Comparison of ENCODE assay signal across 8 cellular contexts in the genomic region with DNA sequence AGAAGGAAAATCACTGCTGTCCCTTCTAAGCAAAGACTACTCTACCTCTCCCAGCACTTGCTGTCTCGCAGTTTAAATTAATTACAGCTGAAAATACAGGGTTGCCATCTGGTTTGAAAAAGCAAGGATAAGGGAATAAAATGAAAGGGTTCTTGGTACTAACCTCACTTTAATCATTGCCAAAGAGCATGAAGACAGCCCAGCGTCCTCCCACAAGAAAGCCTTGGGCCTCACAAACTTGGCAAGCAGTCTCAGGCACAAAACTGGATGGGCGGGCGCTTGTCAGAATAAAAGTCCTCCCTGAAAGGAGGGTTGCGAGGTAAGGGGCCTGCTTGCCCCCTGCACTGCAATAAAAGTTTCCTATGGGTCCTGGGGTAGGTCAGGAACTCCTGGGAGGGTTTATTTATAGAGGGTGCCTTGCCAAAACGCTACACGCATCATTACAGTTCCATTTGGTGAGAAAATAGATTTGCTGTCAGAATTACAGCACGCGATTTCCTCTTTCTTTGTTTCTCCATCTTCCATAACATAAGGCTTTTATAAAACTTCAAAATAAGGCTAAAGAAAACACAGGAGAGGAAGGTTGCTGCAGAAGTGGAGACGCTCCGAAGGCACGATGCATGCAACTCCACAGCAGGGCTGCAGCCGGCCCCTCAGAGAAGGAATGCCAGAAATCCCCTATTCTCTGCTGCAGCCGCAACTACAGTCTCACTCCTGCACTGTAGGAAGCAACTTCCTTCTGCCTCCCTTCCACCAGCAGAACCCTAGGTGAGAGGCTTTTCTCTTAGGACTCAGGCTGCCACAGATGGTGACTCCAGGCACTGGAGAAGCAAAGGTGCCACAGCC.
A peak's percentile ranks its signal among the peaks of the same experiment; 100 is the strongest.
DNase-seq lines count a peak whose midpoint lies in the region; ATAC-seq and TF ChIP-seq lines count a peak whose summit lies in the region.

No MANE protein-coding gene starts in this region.

- DNase-seq in A673 (ENCODE audit: low spot score), result peak; percentile 90
- DNase-seq in NOMO-1 (lab: John Stamatoyannopoulos, UW; ENCODE audit: unreplicated experiment in 2 of 2), result peak; percentile 14 to 26
- no peak for DNase-seq in chondrocyte (ENCODE audit: low spot score)
- DNase-seq in PC-3, result no peak

- H3K27me3 Mint-ChIP-seq in chondrocyte (ENCODE audit: low read depth), result no peaks in the 10 kb centered on the region
- no peaks in the 10 kb centered on the region for H3K27me3 Mint-ChIP-seq in stimulated activated naive CD8-positive, alpha-beta T cell treated with anti-CD3 and anti-CD28 coated beads, Interleukin-15, Interleukin-2, amounts not matched to agents 100 ng/mL and 50 ng/mL, for 24 hours

- H3K36me3 Mint-ChIP-seq in chondrocyte (ENCODE audit: low read depth), result peaks cover 20% of the 10 kb centered on the region
- H3K36me3 Mint-ChIP-seq in stimulated activated naive CD8-positive, alpha-beta T cell treated with anti-CD3 and anti-CD28 coated beads, Interleukin-15, Interleukin-2, amounts not matched to agents 100 ng/mL and 50 ng/mL, for 24 hours (ENCODE audit: low read depth), result peaks cover 12% of the 10 kb centered on the region

- peak overlapping the region; percentile 42 for H3K4me3 ChIP-seq in A673 (ENCODE audit: low read depth, low read length, poor library complexity, severe bottlenecking)
- H3K4me3 ChIP-seq in PC-3 (ENCODE audit: low read length), result no peak overlapping the region

- H3K27ac ChIP-seq in A673 (ENCODE audit: low read depth, low read length, poor library complexity, severe bottlenecking) (peak overlapping the region; percentile 77), layer of hippocampus (ENCODE audit: low read depth, low read length) (peak overlapping the region; percentile 93), PC-3 (ENCODE audit: low read length) (no peak overlapping the region)

- no peak overlapping the region for H2AFZ ChIP-seq in PC-3 (ENCODE audit: low read length)

- H3K27me3 ChIP-seq in A673 (replicated peaks; ENCODE audit: insufficient read depth, low read depth, low read length, poor library complexity), result no peaks in the 10 kb centered on the region
- H3K27me3 ChIP-seq in layer of hippocampus (ENCODE audit: control insufficient read depth, insufficient read depth, low read length), result no peaks in the 10 kb centered on the region
- no peaks in the 10 kb centered on the region for H3K27me3 ChIP-seq in PC-3 (ENCODE audit: low read length)

- H3K9ac ChIP-seq in PC-3 (ENCODE audit: low read length), result no peak overlapping the region

- peak overlapping the region; percentile 91 for H3K27ac Mint-ChIP-seq in chondrocyte (ENCODE audit: unreplicated experiment)
- H3K27ac Mint-ChIP-seq in stimulated activated naive CD8-positive, alpha-beta T cell treated with anti-CD3 and anti-CD28 coated beads, Interleukin-15, Interleukin-2, amounts not matched to agents 100 ng/mL and 50 ng/mL, for 24 hours, result no peak overlapping the region

- H4K20me1 ChIP-seq in PC-3 (ENCODE audit: low read length), result peaks cover 26% of the 10 kb centered on the region; the same call in 1 of the 2 replicates

- no peak overlapping the region for H3K4me2 ChIP-seq in PC-3 (ENCODE audit: low read length)

- BruUV-seq in A673 (replicated peaks; lab: Mats Ljungman, UMichigan) (no TSS peak), PC-3 (replicated peaks; lab: Mats Ljungman, UMichigan) (no TSS peak)

- ATAC-seq in GM19395 (IDR thresholded peaks at IDR 0.05; ENCODE audit: unreplicated experiment) (peak; percentile 50), GM18511 (IDR thresholded peaks at IDR 0.05; ENCODE audit: unreplicated experiment) (no peak), PC-3 (no peak)

- POLR2A ChIA-PET in A673 (lab: Charles Lee; ENCODE audit: low non-redundant PET), result no interaction called here
- POLR2A ChIA-PET in PC-3 (lab: Charles Lee; ENCODE audit: unreplicated experiment), result no interaction called here

- no peaks in the 10 kb centered on the region for H3K9me3 ChIP-seq in A673 (ENCODE audit: low read depth, low read length, poor library complexity, severe bottlenecking)
- no peaks in the 10 kb centered on the region for H3K9me3 ChIP-seq in PC-3 (ENCODE audit: low read length)

- TF ChIP-seq CTCF in A673 (conservative IDR thresholded peaks at IDR 0.05; ENCODE audit: low read depth, low read length), result no peak
- no peak for TF ChIP-seq CTCF in chondrocyte (IDR thresholded peaks at IDR 0.05)
- TF ChIP-seq CTCF in PC-3 (conservative IDR thresholded peaks at IDR 0.05; ENCODE audit: low read depth, low read length), result no peak

- H3K9me3 Mint-ChIP-seq in chondrocyte (ENCODE audit: low read depth), result no peaks in the 10 kb centered on the region
- H3K9me3 Mint-ChIP-seq in stimulated activated naive CD8-positive, alpha-beta T cell treated with anti-CD3 and anti-CD28 coated beads, Interleukin-15, Interleukin-2, amounts not matched to agents 100 ng/mL and 50 ng/mL, for 24 hours, result no peaks in the 10 kb centered on the region

- H3K4me1 Mint-ChIP-seq in chondrocyte (ENCODE audit: low read depth), result peaks cover 90% of the 10 kb centered on the region
- peaks cover 60% of the 10 kb centered on the region for H3K4me1 Mint-ChIP-seq in stimulated activated naive CD8-positive, alpha-beta T cell treated with anti-CD3 and anti-CD28 coated beads, Interleukin-15, Interleukin-2, amounts not matched to agents 100 ng/mL and 50 ng/mL, for 24 hours (ENCODE audit: low read depth)

- no peaks in the 10 kb centered on the region for H3F3A ChIP-seq in PC-3 (ENCODE audit: low read length, unreplicated experiment)

- intact Hi-C loops in A673 (cut with micrococcal nuclease; ENCODE audit: unreplicated experiment) (loop anchor here (2.0 kb wide), 1 partner anchor 60 kb away; the partner anchor contains the start of gene VGLL4), PC-3 (cut with micrococcal nuclease) (no loop called here)

- H3K36me3 ChIP-seq in A673 (ENCODE audit: insufficient read depth, low read length, poor library complexity, severe bottlenecking) (no peaks in the 10 kb centered on the region), PC-3 (ENCODE audit: low read depth, low read length) (peaks cover 5% of the 10 kb centered on the region; the same call in 1 of the 2 replicates)

- no peaks in the 10 kb centered on the region for H3K9me2 ChIP-seq in PC-3 (replicated peaks; ENCODE audit: low read length)

- H3K4me3 Mint-ChIP-seq in chondrocyte (ENCODE audit: unreplicated experiment), result peak overlapping the region; percentile 60
- H3K4me3 Mint-ChIP-seq in stimulated activated naive CD8-positive, alpha-beta T cell treated with anti-CD3 and anti-CD28 coated beads, Interleukin-15, Interleukin-2, amounts not matched to agents 100 ng/mL and 50 ng/mL, for 24 hours, result peak overlapping the region; percentile 58

- CTCF ChIA-PET in A673 (lab: Charles Lee) (no interaction called here), PC-3 (lab: Charles Lee) (no interaction called here)

- H3K4me1 ChIP-seq in A673 (ENCODE audit: insufficient read depth, low read length, poor library complexity, severe bottlenecking), result peaks cover 61% of the 10 kb centered on the region
- no peaks in the 10 kb centered on the region for H3K4me1 ChIP-seq in PC-3 (ENCODE audit: insufficient read depth, low read length)

- peaks cover 95% of the 10 kb centered on the region for H3K79me2 ChIP-seq in PC-3 (ENCODE audit: low read length)

Comparison
In these comparisons a context has a peak if more than half of its experiments do, and no peak if none do; other contexts are left out.
1. DNase-seq: peak in A673 (single experiment) and NOMO-1 (2 of 2); none in chondrocyte (single experiment) and PC-3 (single experiment).